In genomic region chr3:112974894-112975293, GRCh38 we compare ENCODE assay signal across 14 cellular contexts. TPM values are rescaled to one million over a fixed set of nuclear protein-coding genes. Genes with fewer than 3 reads are reported as not detected.
DNase-seq lines count a peak whose midpoint lies in the region; ATAC-seq and TF ChIP-seq lines count a peak whose summit lies in the region.
"Had no signal": no experiment of that assay in that cellular context is flagged by ENCODE, and none has a peak within 500 bp of the region (broad histone marks: within the 10 kb centered on the region; RNA-seq: fewer than 3 reads in every experiment).

CD200R1 (minus strand) TSS chr3:112975103; CDS start chr3:112974857, 246 bp downstream.

- peaks cover 0 to 3% of the 10 kb centered on the region in 2 donors for H3K27me3 Mint-ChIP-seq in natural killer cell (ENCODE audit: low read depth in 2 of 2)

- peak within 1 kb of the TSS; percentile 58 for H3K4me3 Mint-ChIP-seq in natural killer cell

- peak in 1 of 3 donors; percentile 52 for ATAC-seq in natural killer cell
- ATAC-seq in GM21717 (IDR thresholded peaks at IDR 0.05; ENCODE audit: unreplicated experiment) = no peak
- ATAC-seq in GM18909 (IDR thresholded peaks at IDR 0.05; ENCODE audit: poor library complexity, unreplicated experiment) = no peak
- ATAC-seq: K562 had no signal

- H3K36me3 ChIP-seq in DOHH2 (ENCODE audit: control insufficient read depth, low read length) = no peaks in the 10 kb centered on the region
- no peaks in the 10 kb centered on the region for H3K36me3 ChIP-seq in tibial artery
- H3K36me3 ChIP-seq: adrenal gland had no signal

- no peaks in the 10 kb centered on the region for H4K20me1 ChIP-seq in DOHH2 (ENCODE audit: control insufficient read depth, insufficient read depth, low read depth, low read length)

- H3K9me3 ChIP-seq in DOHH2 (ENCODE audit: control insufficient read depth, insufficient read depth, low read length) = no peaks in the 10 kb centered on the region
- H3K9me3 ChIP-seq in tibial artery = no peaks in the 10 kb centered on the region
- H3K9me3 ChIP-seq: adrenal gland had no signal

- TF ChIP-seq CTCF in DOHH2 (IDR thresholded peaks at IDR 0.05; ENCODE audit: low read depth, low read length, poor library complexity, severe bottlenecking) (no peak), NB4 (IDR thresholded peaks at IDR 0.05; ENCODE audit: low read depth, low read length) (no peak), natural killer cell (IDR thresholded peaks at IDR 0.05) (no peak), tibial artery (IDR thresholded peaks at IDR 0.05) (no peak)

- H3K27ac Mint-ChIP-seq in natural killer cell = peak within 1 kb of the TSS in 1 of 2 donors; percentile 32

- intact Hi-C loops in natural killer cell (cut with micrococcal nuclease) (no loop called here), tibial artery (cut with DNase I; ENCODE audit: low total_unique reads) (no loop called here)

- TF ChIP-seq POLR2A in NB4 (IDR thresholded peaks at IDR 0.05; ENCODE audit: extremely low read depth, insufficient read length) = no peak

- H3K79me2 ChIP-seq in DOHH2 (ENCODE audit: control insufficient read depth, low read length) = no peaks in the 10 kb centered on the region

- H3K4me2 ChIP-seq in DOHH2 (ENCODE audit: low read length) = peak within 1 kb of the TSS; percentile 27; the same call in 1 of the 2 replicates

- H3K36me3 Mint-ChIP-seq in natural killer cell = no peaks in the 10 kb centered on the region

- H3K9me2 ChIP-seq in DOHH2 (replicated peaks; ENCODE audit: control insufficient read depth, low read length) = no peaks in the 10 kb centered on the region

- DNase-seq in NB4 (ENCODE audit: low read depth) (peak; percentile 6), natural killer cell (no peak), NCI-H2107 treated with DMSO at 0.1 percent for 48 hours (lab: John Stamatoyannopoulos, UW; ENCODE audit: unreplicated experiment) (no peak), tibial artery (no peak)
- DNase-seq in central memory CD4-positive, alpha-beta T cell = peak; percentile 24
- DNase-seq: adrenal gland, NCI-H748 treated with DMSO at 0.1 percent for 48 hours, T1000 had no signal

- no peaks in the 10 kb centered on the region for H3K9me3 Mint-ChIP-seq in natural killer cell

- peaks cover 31% of the 10 kb centered on the region for H3K4me1 ChIP-seq in DOHH2 (ENCODE audit: control insufficient read depth, low read length)
- H3K4me1 ChIP-seq in tibial artery = no peaks in the 10 kb centered on the region
- H3K4me1 ChIP-seq: adrenal gland had no signal

- peaks cover 3 to 12% of the 10 kb centered on the region in 2 donors for H3K4me1 Mint-ChIP-seq in natural killer cell

- no peaks in the 10 kb centered on the region for H3K27me3 ChIP-seq in DOHH2 (ENCODE audit: control insufficient read depth, low read length)
- no peaks in the 10 kb centered on the region for H3K27me3 ChIP-seq in tibial artery
- H3K27me3 ChIP-seq: adrenal gland had no signal

- H3K27ac ChIP-seq in DOHH2 (ENCODE audit: low read depth, low read length) (no peak within 1 kb of the TSS), tibial artery (no peak within 1 kb of the TSS)
- H3K27ac ChIP-seq: epithelial cell of prostate had no signal

- H3K4me3 ChIP-seq in DOHH2 (ENCODE audit: low read length) = 0 out of 2 replicates have a peak within 1 kb of the TSS, but pooled peaks have one; percentile 29
- no peak within 1 kb of the TSS for H3K4me3 ChIP-seq in NB4 (ENCODE audit: low read depth, low read length)
- no peak within 1 kb of the TSS for H3K4me3 ChIP-seq in tibial artery
- H3K4me3 ChIP-seq: K562 had no signal

- H3F3A ChIP-seq in DOHH2 (ENCODE audit: control insufficient read depth, insufficient read depth) = no peaks in the 10 kb centered on the region

RNA-seq across cellular contexts. Expression of gene CD200R1, which starts in this region (rescaled TPM):
- 10 to 100 TPM in 1 of 3 donors, 1 to 10 TPM in 1, under 1 TPM in 1; 0.38 to 25.8 (median 1.7) TPM for total RNA-seq in natural killer cell
- total RNA-seq: Daoy had no signal

Comparison
In these comparisons a context has a peak if more than half of its experiments do, and no peak if none do; other contexts are left out.
1. DNase-seq: peak in NB4 (single experiment) and central memory CD4-positive, alpha-beta T cell (single experiment); none in natural killer cell (single experiment), NCI-H2107 treated with DMSO at 0.1 percent for 48 hours (single experiment) and tibial artery (0 of 2).